In genomic region chr9:114130141-114130540, GRCh38 we compare ENCODE assay signal across 22 cellular contexts. TPM values are rescaled to one million over a fixed set of nuclear protein-coding genes. Genes with fewer than 3 reads are reported as not detected.
DNase-seq lines count a peak whose midpoint lies in the region; ATAC-seq, FAIRE-seq and TF ChIP-seq lines count a peak whose summit lies in the region.
"Had no signal": no experiment of that assay in that cellular context is flagged by ENCODE, and none has a peak within 500 bp of the region (broad histone marks: within the 10 kb centered on the region; RNA-seq: fewer than 3 reads in every experiment).

No MANE protein-coding gene starts in this region.

- H3K9me3 ChIP-seq in kidney (ENCODE audit: control insufficient read depth in 1 of 2, low read length in 2 of 2) = peaks cover 0 to 8% of the 10 kb centered on the region in 2 donors
- peaks cover 7% of the 10 kb centered on the region for H3K9me3 ChIP-seq in osteoblast (ENCODE audit: low read depth, low read length)
- peaks cover 7% of the 10 kb centered on the region for H3K9me3 ChIP-seq in mammary epithelial cell (replicated peaks; ENCODE audit: insufficient read depth, low read length)

- no peak for FAIRE-seq in kidney (lab: Jason Lieb, UNC)
- FAIRE-seq: GM12891, GM18507, H1 had no signal

- intact Hi-C loops in kidney (cut with DNase I) (no loop called here), mammary epithelial cell (cut with micrococcal nuclease) (no loop called here)

- H3K27me3 Mint-ChIP-seq in activated T-cell treated with anti-CD3 and anti-CD28 coated beads, Interleukin-2, amount 50 U/mL, for 4 hours (ENCODE audit: low read depth) = peaks cover 24% of the 10 kb centered on the region

- dilution Hi-C loops in mammary epithelial cell (cut with HindIII; ENCODE audit: low sequenced_read_pairs) = no loop called here

- no peaks in the 10 kb centered on the region for H3K36me3 ChIP-seq in kidney (ENCODE audit: control insufficient read depth in 1 of 2, insufficient read depth in 2 of 2, low read length in 2 of 2)
- no peaks in the 10 kb centered on the region for H3K36me3 ChIP-seq in osteoblast (ENCODE audit: insufficient read depth, low read length)
- no peaks in the 10 kb centered on the region for H3K36me3 ChIP-seq in mammary epithelial cell (ENCODE audit: insufficient read depth, low read length)

- H3K4me3 ChIP-seq in kidney (ENCODE audit: low read length in 2 of 2) (no peak overlapping the region), osteoblast (ENCODE audit: insufficient read depth, low read length) (no peak overlapping the region), mammary epithelial cell (replicated peaks in 1 of 3; ENCODE audit: insufficient read depth in 1 of 3, low read depth in 2 of 3, low read length in 3 of 3) (no peak overlapping the region)
- H3K4me3 ChIP-seq: GM23248 had no signal

- H3K27me3 ChIP-seq in osteoblast (ENCODE audit: insufficient read depth, low read length) (peaks cover 36% of the 10 kb centered on the region), mammary epithelial cell (ENCODE audit: insufficient read depth, low read length) (peaks cover 3% of the 10 kb centered on the region)

- no TSS peak for BruUV-seq in mammary epithelial cell (replicated peaks; lab: Mats Ljungman, UMichigan)

- peak; percentile 38 for DNase-seq in kidney
- DNase-seq in left lobe of liver (ENCODE audit: low spot score) = peak; percentile 63
- peak; percentile 54 for DNase-seq in osteoblast (ENCODE audit: insufficient read length, low spot score, missing footprints)
- no peak for DNase-seq in mammary epithelial cell
- DNase-seq in activated T-cell treated with anti-CD3 and anti-CD28 coated beads, Interleukin-2, amount 50 U/mL, for 4 hours = no peak
- DNase-seq: C1 segment of cervical spinal cord; Calu3; CD4-positive, alpha-beta memory T cell; COR-L47; DMS53; DMS79 treated with DMSO at 0.1 percent for 48 hours; GF-D8; GM23248; H7; HCEC 1CT had no signal

- WGBS in mammary epithelial cell (ENCODE audit: low coverage, missing lambda C conversion rate) = 79% methylated on average over 6 of the region's 7 CpGs

- H4K20me1 ChIP-seq in osteoblast (ENCODE audit: insufficient read depth, low read length) (no peaks in the 10 kb centered on the region), mammary epithelial cell (ENCODE audit: insufficient read depth, low read length) (no peaks in the 10 kb centered on the region)

- H3K9me3 Mint-ChIP-seq in activated T-cell treated with anti-CD3 and anti-CD28 coated beads, Interleukin-2, amount 50 U/mL, for 4 hours = no peaks in the 10 kb centered on the region

- H3K9ac ChIP-seq in kidney (ENCODE audit: low read length in 2 of 2) (no peak overlapping the region), mammary epithelial cell (ENCODE audit: insufficient read depth, low read length) (no peak overlapping the region)
- H3K9ac ChIP-seq: GM23248 had no signal

- no peaks in the 10 kb centered on the region for H3K4me1 Mint-ChIP-seq in activated T-cell treated with anti-CD3 and anti-CD28 coated beads, Interleukin-2, amount 50 U/mL, for 4 hours (ENCODE audit: low read depth)
- H3K4me1 Mint-ChIP-seq: CD4-positive, alpha-beta memory T cell had no signal

- CTCF ChIA-PET in mammary epithelial cell (lab: Charles Lee; ENCODE audit: low non-redundant PET) = interaction anchor here (0.6 kb wide), 1 partner anchor 22 kb away, joined by 4 read pairs; no protein-coding TSS in a partner anchor

- in situ Hi-C loops in mammary epithelial cell (cut with MboI; ENCODE audit: low sequenced_read_pairs in 2 of 2) = no loop called here

- ATAC-seq in left lobe of liver (peak; percentile 70), HG03469 (IDR thresholded peaks at IDR 0.05; ENCODE audit: unreplicated experiment) (no peak)
- ATAC-seq in activated T-cell treated with anti-CD3 and anti-CD28 coated beads, Interleukin-2, amount 50 U/mL, for 4 hours = no peak

- no peaks in the 10 kb centered on the region for H3K36me3 Mint-ChIP-seq in activated T-cell treated with anti-CD3 and anti-CD28 coated beads, Interleukin-2, amount 50 U/mL, for 4 hours (ENCODE audit: insufficient read depth)
- H3K36me3 Mint-ChIP-seq: CD4-positive, alpha-beta memory T cell had no signal

- TF ChIP-seq CTCF in kidney (IDR thresholded peaks at IDR 0.05; ENCODE audit: borderline replicate concordance, extremely low read depth, insufficient read depth) (no peak), osteoblast (IDR thresholded peaks at IDR 0.05; ENCODE audit: extremely low read depth, low read depth, low read length) (no peak), mammary epithelial cell (conservative IDR thresholded peaks at IDR 0.05 in 1 of 2, IDR thresholded peaks at IDR 0.05 in 1 of 2; ENCODE audit: extremely low read depth in 1 of 2, insufficient read depth in 1 of 2, low read depth in 1 of 2, low read length in 2 of 2) (no peak)

- no peak overlapping the region for H3K4me3 Mint-ChIP-seq in activated T-cell treated with anti-CD3 and anti-CD28 coated beads, Interleukin-2, amount 50 U/mL, for 4 hours
- H3K4me3 Mint-ChIP-seq: CD4-positive, alpha-beta memory T cell had no signal

- H3K27ac ChIP-seq in kidney (ENCODE audit: low read depth in 2 of 2, low read length in 2 of 2) (no peak overlapping the region), osteoblast (ENCODE audit: low read depth, low read length) (no peak overlapping the region), mammary epithelial cell (ENCODE audit: insufficient read depth, low read depth, low read length) (no peak overlapping the region)
- H3K27ac ChIP-seq: GM23248 had no signal

- H3K79me2 ChIP-seq in osteoblast (ENCODE audit: insufficient read depth, low read length) (no peaks in the 10 kb centered on the region), mammary epithelial cell (ENCODE audit: insufficient read depth, low read length) (no peaks in the 10 kb centered on the region)

- no peak overlapping the region for H2AFZ ChIP-seq in osteoblast (ENCODE audit: low read length)
- no peak overlapping the region for H2AFZ ChIP-seq in mammary epithelial cell (ENCODE audit: low read depth, low read length)
- H2AFZ ChIP-seq: GM23248 had no signal

- H3K4me1 ChIP-seq in kidney (ENCODE audit: control insufficient read depth in 1 of 2, insufficient read depth in 1 of 2, low read depth in 1 of 2, low read length in 2 of 2) (no peaks in the 10 kb centered on the region), osteoblast (ENCODE audit: insufficient read depth, low read length) (no peaks in the 10 kb centered on the region), mammary epithelial cell (ENCODE audit: insufficient read depth, low read length) (no peaks in the 10 kb centered on the region)

- no peak overlapping the region for H3K4me2 ChIP-seq in osteoblast (ENCODE audit: insufficient read depth, low read length)
- H3K4me2 ChIP-seq in mammary epithelial cell (ENCODE audit: insufficient read depth, low read depth, low read length) = no peak overlapping the region

RNA-seq across cellular contexts. Expression of gene COL27A1, which starts 25.2 kb away (rescaled TPM):
- total RNA-seq in kidney (45.6 TPM), left lobe of liver (51.0 TPM), osteoblast (10.1 and 11.8 TPM in 2 replicates), mammary epithelial cell (10 to 100 TPM in 1 of 2 donors, 1 to 10 TPM in 1; 8.7 to 30.0 TPM)
- polyA plus RNA-seq in kidney (ENCODE audit: insufficient read depth, low read depth, low replicate concordance) (13.6 TPM), mammary epithelial cell (6.1 TPM)
- polyA minus RNA-seq in mammary epithelial cell = 7.8 TPM
- total RNA-seq in activated T-cell treated with anti-CD3 and anti-CD28 coated beads, Interleukin-2, amount 50 U/mL, for 4 hours = 1 to 10 TPM; 1.4 to 2.8 (median 1.7) TPM
- polyA plus RNA-seq: CD4-positive, alpha-beta memory T cell had no signal

RNA-seq across cellular contexts. Expression of gene KIF12, which starts 31.0 kb away (rescaled TPM):
- total RNA-seq in kidney (202 TPM), left lobe of liver (18.5 TPM), osteoblast (not detected in 2 replicates), mammary epithelial cell (1 to 10 TPM; 1.6 to 2.3 TPM)
- polyA plus RNA-seq in kidney (ENCODE audit: insufficient read depth, low read depth, low replicate concordance) (155 TPM), mammary epithelial cell (0.99 TPM)
- not detected for polyA minus RNA-seq in mammary epithelial cell
- under 1 TPM in 1 of 3 donors, not detected in 2; 0.10 TPM for total RNA-seq in activated T-cell treated with anti-CD3 and anti-CD28 coated beads, Interleukin-2, amount 50 U/mL, for 4 hours
- total RNA-seq: A673; CD4-positive, alpha-beta memory T cell; Daoy; GM23248 had no signal
- polyA plus RNA-seq: CD4-positive, alpha-beta memory T cell; GM23248 had no signal

RNA-seq across cellular contexts. Expression of gene AMBP, which starts 52.0 kb away (rescaled TPM):
- 5.3 TPM for total RNA-seq in kidney
- 43.5 TPM for polyA plus RNA-seq in kidney (ENCODE audit: insufficient read depth, low read depth, low replicate concordance)
- 6,364 TPM for total RNA-seq in left lobe of liver
- not detected in 2 replicates for total RNA-seq in osteoblast
- total RNA-seq in mammary epithelial cell = not detected
- polyA plus RNA-seq in mammary epithelial cell = not detected
- not detected for polyA minus RNA-seq in mammary epithelial cell
- 1 to 10 TPM; 1.1 to 1.7 (median 1.5) TPM for total RNA-seq in activated T-cell treated with anti-CD3 and anti-CD28 coated beads, Interleukin-2, amount 50 U/mL, for 4 hours
- total RNA-seq: A673; CD4-positive, alpha-beta memory T cell; G401; GM23248 had no signal
- polyA plus RNA-seq: CD4-positive, alpha-beta memory T cell; GM23248 had no signal

Comparison
In these comparisons a context has a peak if more than half of its experiments do, and no peak if none do; other contexts are left out.
1. DNase-seq: peak in kidney (single experiment), left lobe of liver (single experiment) and osteoblast (single experiment); none in mammary epithelial cell (single experiment) and activated T-cell treated with anti-CD3 and anti-CD28 coated beads, Interleukin-2, amount 50 U/mL, for 4 hours (single experiment).
2. RNA of gene KIF12, which starts 31.0 kb away (total RNA-seq): 202 TPM in kidney (single experiment); 18.5 TPM in left lobe of liver (single experiment), 1.6 to 2.3 TPM in mammary epithelial cell, 0.10 TPM in activated T-cell treated with anti-CD3 and anti-CD28 coated beads, Interleukin-2, amount 50 U/mL, for 4 hours and not detected in osteoblast; every median in the first group is over 10 times any median in the second.
3. RNA of gene AMBP, which starts 52.0 kb away (total RNA-seq): 6,364 TPM in left lobe of liver (single experiment); 5.3 TPM in kidney (single experiment), 1.1 to 1.7 TPM in activated T-cell treated with anti-CD3 and anti-CD28 coated beads, Interleukin-2, amount 50 U/mL, for 4 hours, not detected in osteoblast and not detected in mammary epithelial cell; every median in the first group is over 1,000 times any median in the second.